In genomic region chr4:10023050-10023419, GRCh38 we compare ENCODE assay signal across 20 cellular contexts. TPM values are rescaled to one million over a fixed set of nuclear protein-coding genes. Genes with fewer than 3 reads are reported as not detected.
DNase-seq lines count a peak whose midpoint lies in the region; TF ChIP-seq lines count a peak whose summit lies in the region.
"Had no signal": no experiment of that assay in that cellular context is flagged by ENCODE, and none has a peak within 500 bp of the region (broad histone marks: within the 10 kb centered on the region; RNA-seq: fewer than 3 reads in every experiment).

No MANE protein-coding gene starts in this region.

- TF ChIP-seq POLR2A in breast epithelium (IDR thresholded peaks at IDR 0.05) = no peak

- H3K9me3 ChIP-seq in breast epithelium = no peaks in the 10 kb centered on the region
- no peaks in the 10 kb centered on the region for H3K9me3 ChIP-seq in GM23248 (ENCODE audit: low read depth)
- H3K9me3 ChIP-seq: BE2C, colonic mucosa had no signal

- H3K27ac ChIP-seq in breast epithelium (peak overlapping the region; percentile 40 to 73), substantia nigra (ENCODE audit: low read depth, low read length, poor library complexity, severe bottlenecking) (peak overlapping the region; percentile 11), GM23248 (no peak overlapping the region)
- H3K27ac ChIP-seq: 22Rv1, colonic mucosa, PC-9 had no signal

- 0 out of 2 replicates have a peak, but pooled peaks cover 5% of the 10 kb centered on the region for H3F3A ChIP-seq in GM23248 (ENCODE audit: insufficient read depth)

- H3K36me3 ChIP-seq in breast epithelium (no peaks in the 10 kb centered on the region), GM23248 (ENCODE audit: low read depth) (no peaks in the 10 kb centered on the region)
- H3K36me3 ChIP-seq: BE2C, colonic mucosa had no signal

- H3K4me3 ChIP-seq in breast epithelium (no peak overlapping the region), GM23248 (no peak overlapping the region)
- H3K4me3 ChIP-seq: colonic mucosa, PC-9 had no signal

- peaks cover 0 to 6% of the 10 kb centered on the region in 2 donors for H3K4me1 ChIP-seq in breast epithelium
- H3K4me1 ChIP-seq in GM23248 (ENCODE audit: insufficient read depth) = 0 out of 2 replicates have a peak, but pooled peaks cover 6% of the 10 kb centered on the region
- H3K4me1 ChIP-seq: BE2C had no signal

- no peaks in the 10 kb centered on the region for H3K27me3 ChIP-seq in breast epithelium
- H3K27me3 ChIP-seq in GM23248 (replicated peaks; ENCODE audit: insufficient read depth) = no peaks in the 10 kb centered on the region
- H3K27me3 ChIP-seq: BE2C, colonic mucosa had no signal

- intact Hi-C loops in breast epithelium (cut with DNase I; ENCODE audit: low total_unique reads) = no loop called here

- 96 to 97% methylated on average over 5 of the region's 5 CpGs for WGBS in GM23248 (ENCODE audit: low coverage in 1 of 2, low lambda C conversion rate in 2 of 2, missing lambda C conversion rate in 2 of 2), 2 experiments

- H4K20me1 ChIP-seq in GM23248 (ENCODE audit: insufficient read depth) = no peaks in the 10 kb centered on the region

- H3K4me2 ChIP-seq in GM23248 (ENCODE audit: unreplicated experiment) = no peak overlapping the region
- H3K4me2 ChIP-seq: PC-9 had no signal

- H3K9ac ChIP-seq in GM23248 = no peak overlapping the region

- no peaks in the 10 kb centered on the region for H3K9me2 ChIP-seq in GM23248 (ENCODE audit: insufficient read depth)

- no peaks in the 10 kb centered on the region for H3K79me2 ChIP-seq in GM23248 (ENCODE audit: insufficient read depth)

- no peak overlapping the region for H2AFZ ChIP-seq in GM23248
- H2AFZ ChIP-seq: PC-9 had no signal

- DNase-seq in SIG-M5 treated with dmso at 0.1 percent for 504 hours (lab: John Stamatoyannopoulos, UW; ENCODE audit: unreplicated experiment) (peak; percentile 57), SIG-M5 (lab: John Stamatoyannopoulos, UW) (no peak), MV-4-11 (lab: John Stamatoyannopoulos, UW) (peak; percentile 67), breast epithelium (ENCODE audit: low spot score in 2 of 2) (no peak), substantia nigra (lab: John Stamatoyannopoulos, UW) (peak in 2 of 49 donors; percentile 9 to 16), OCI-M1 (lab: John Stamatoyannopoulos, UW) (no peak), GM23248 (no peak)
- no peak for DNase-seq in central memory CD4-positive, alpha-beta T cell
- DNase-seq: activated CD8-positive, alpha-beta memory T cell treated with anti-CD3 and anti-CD28 coated beads for 24 hours; BE2C; colonic mucosa; islet precursor cell; NCI-H1092 treated with DMSO at 0.1 percent for 48 hours; NCI-H2029 treated with DMSO at 0.1 percent for 48 hours; NCI-H524; PC-9; posterior cingulate gyrus; stimulated activated CD4-positive, alpha-beta T cell treated with anti-CD3 and anti-CD28 coated beads, Interleukin-2, amount 100 ng/mL, for 48 hours had no signal

- in situ Hi-C loops in GM23248 (cut with MboI) = no loop called here

- no peak for TF ChIP-seq CTCF in breast epithelium (IDR thresholded peaks at IDR 0.05)

RNA-seq across cellular contexts. Expression of gene SLC2A9, which starts 1.7 kb away (rescaled TPM):
- total RNA-seq in breast epithelium = 10 to 100 TPM in 1 of 3 donors, 1 to 10 TPM in 2; 6.2 to 10.7 (median 9.5) TPM
- 0.25 and 2.8 TPM in 2 replicates for total RNA-seq in GM23248 (2014; rRNA removed; shearing (Covaris generic))
- 3.5 and 3.8 TPM in 2 replicates for polyA plus RNA-seq in GM23248 (2016; fragmentation: Nextera tagmentation; extraction: Ambion mirVana)
- total RNA-seq: G401 had no signal

Comparison
In these comparisons a context has a peak if more than half of its experiments do, and no peak if none do; other contexts are left out.
1. DNase-seq: peak in SIG-M5 treated with dmso at 0.1 percent for 504 hours (single experiment) and MV-4-11 (single experiment); none in SIG-M5 (single experiment), breast epithelium (0 of 2), central memory CD4-positive, alpha-beta T cell (single experiment), OCI-M1 (single experiment) and GM23248 (single experiment).